ENCODE assay signal across 3 cellular contexts in genomic region chr11:76038608-76039007, GRCh38.
TF ChIP-seq lines count a peak whose summit lies in the region.

No MANE protein-coding gene starts in this region.

TF ChIP-seq in HepG2, 621 proteins besides CTCF, POLR2A, EP300 and RAD21:
- TF ChIP-seq ZNF543 (CRISPR knock-in tag; IDR thresholded peaks at IDR 0.05): peak; percentile 97
- TF ChIP-seq ZNF337 (CRISPR knock-in tag; IDR thresholded peaks at IDR 0.05; ENCODE audit: borderline replicate concordance, low read depth): no peak
TF ChIP-seq in HepG2: peak in this region for 1.

TF ChIP-seq in IMR-90, 13 proteins besides CTCF, POLR2A, EP300 and RAD21:
- no peak for TF ChIP-seq FOS (IDR thresholded peaks at IDR 0.05; ENCODE audit: low read depth, low read length)
- no peak for TF ChIP-seq CEBPB (IDR thresholded peaks at IDR 0.05; ENCODE audit: low read depth, low read length)
- TF ChIP-seq RFX5 (IDR thresholded peaks at IDR 0.05; ENCODE audit: low read depth, low read length): no peak
- no peak for TF ChIP-seq SMC3 (IDR thresholded peaks at IDR 0.05; ENCODE audit: low read depth, low read length)
- TF ChIP-seq ELK1 (IDR thresholded peaks at IDR 0.05; ENCODE audit: borderline replicate concordance, low read depth, low read length): no peak
- TF ChIP-seq USF2 (IDR thresholded peaks at IDR 0.05; ENCODE audit: low read depth, low read length): no peak
- TF ChIP-seq BHLHE40 (IDR thresholded peaks at IDR 0.05; ENCODE audit: low read depth, low read length): no peak
- TF ChIP-seq RCOR1 (IDR thresholded peaks at IDR 0.05; ENCODE audit: insufficient replicate concordance, low read length): no peak
- no peak for TF ChIP-seq MXI1 (IDR thresholded peaks at IDR 0.05; ENCODE audit: borderline replicate concordance, low read depth, low read length)
- no peak for TF ChIP-seq CHD1 (IDR thresholded peaks at IDR 0.05; ENCODE audit: low read depth, low read length)
- TF ChIP-seq NFE2L2 (IDR thresholded peaks at IDR 0.05; ENCODE audit: low read depth, low read length): no peak
- no peak for TF ChIP-seq MAZ (IDR thresholded peaks at IDR 0.05; ENCODE audit: borderline replicate concordance, low read depth, low read length)
- no peak for TF ChIP-seq MAFK (IDR thresholded peaks at IDR 0.05; ENCODE audit: low read depth, low read length)

TF ChIP-seq in K562, 482 proteins besides CTCF, POLR2A, EP300 and RAD21:
- peak; percentile 39; the same call in 1 of the 2 replicates for TF ChIP-seq PKNOX1 (IDR thresholded peaks at IDR 0.05)
- TF ChIP-seq ZNF318 (IDR thresholded peaks at IDR 0.05; ENCODE audit: borderline replicate concordance in 1 of 2, low read depth in 1 of 2): no peak
TF ChIP-seq in K562: peak in this region for 1.
